In the genomic region with DNA sequence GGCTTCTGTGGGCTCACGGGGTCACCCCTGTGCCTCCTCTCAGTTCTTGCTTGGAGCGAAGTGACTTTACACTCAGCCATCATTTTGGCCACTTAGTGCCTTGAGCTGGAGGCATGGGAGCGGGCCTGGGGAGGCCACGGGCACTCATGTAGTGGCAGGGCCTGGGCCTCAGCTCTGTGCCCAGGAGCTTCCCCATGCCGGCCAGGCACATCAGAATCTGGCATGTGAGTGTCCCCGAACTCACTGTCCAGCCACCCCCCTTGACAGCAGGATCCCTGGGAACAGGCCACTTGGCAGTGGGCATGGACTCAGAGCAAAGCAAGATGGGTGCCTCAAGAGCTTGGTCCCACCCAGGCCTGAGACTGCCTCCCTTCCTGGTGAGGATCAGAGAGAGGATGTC, we compare ENCODE assay signal across 35 cellular contexts.
"Had no signal": no experiment of that assay in that cellular context is flagged by ENCODE, and none has a peak within 500 bp of the region (broad histone marks: within the 10 kb centered on the region; RNA-seq: fewer than 3 reads in every experiment).

No MANE protein-coding gene starts in this region.

- H3K9me3 ChIP-seq: ascending aorta, body of pancreas, breast epithelium, Peyer's patch had no signal

- H3K36me3 ChIP-seq: breast epithelium had no signal

- H3K4me3 ChIP-seq: ascending aorta, body of pancreas, breast epithelium, Peyer's patch had no signal

- DNase-seq: activated B cell treated with CpG ODN at 0.5 μM for 24 hours; activated CD4-positive, alpha-beta memory T cell treated with anti-CD3 and anti-CD28 coated beads for 36 hours; activated CD4-positive, alpha-beta T cell treated with anti-CD3 and anti-CD28 coated beads for 4 hours; activated CD4-positive, alpha-beta T cell treated with anti-CD3 and anti-CD28 coated beads, Interleukin-2, amount 50 U/mL, for 1 hour; activated CD4-positive, CD25-positive, alpha-beta regulatory T cell treated with anti-CD3 and anti-CD28 coated beads, Interleukin-2, amount 50 U/mL, for 72 hours; activated effector memory CD4-positive, alpha-beta T cell treated with anti-CD3 and anti-CD28 coated beads, Interleukin-2, amount 50 U/mL, for 16 hours; activated naive CD4-positive, alpha-beta T cell; activated naive CD4-positive, alpha-beta T cell treated with anti-CD3 and anti-CD28 coated beads, Interleukin-2, amount 50 U/mL, for 16 hours; activated naive CD8-positive, alpha-beta T cell treated with anti-CD3 and anti-CD28 coated beads, Interleukin-2, amount 10 ng/mL, durations not matched to agents 7 days and 5 days; activated T-cell treated with anti-CD3 and anti-CD28 coated beads, Interleukin-2, amount 50 U/mL, for 1 hour; activated T-cell treated with anti-CD3 and anti-CD28 coated beads, Interleukin-2, amount 50 U/mL, for 72 hours; amygdala; body of pancreas; caudate nucleus; MM.1S; MV-4-11; NCI-H1092; NCI-H1436 treated with DMSO at 0.1 percent for 48 hours; NCI-H1694 treated with DMSO at 0.1 percent for 48 hours; NCI-H2029; NCI-H345; NCI-H524 treated with DMSO at 0.1 percent for 48 hours; PC-3; Peyer's patch; RPMI8226; SIG-M5; T-cell; T-helper 2 cell; T-helper 9 cell had no signal

- H3K4me1 ChIP-seq: ascending aorta, body of pancreas, breast epithelium, Peyer's patch had no signal

- ATAC-seq: activated T-cell treated with anti-CD3 and anti-CD28 coated beads, Interleukin-2, amount 50 U/mL, for 72 hours; activated T-helper 17 cell treated with anti-CD3 and anti-CD28 coated beads, Interleukin-2, amount 50 U/mL, for 72 hours; body of pancreas; PC-3; Right ventricle myocardium inferior; SK-N-SH treated with all-trans-retinoic acid at 6 μM for 48 hours; T-cell had no signal

- H3K27ac ChIP-seq: ascending aorta, body of pancreas, breast epithelium, Peyer's patch, VCaP had no signal

- H3K27me3 ChIP-seq: ascending aorta, body of pancreas, breast epithelium, Peyer's patch had no signal
